In genomic region chr1:223018534-223018933, GRCh38 we compare ENCODE assay signal across 30 cellular contexts.
"Had no signal": no experiment of that assay in that cellular context is flagged by ENCODE, and none has a peak within 500 bp of the region (broad histone marks: within the 10 kb centered on the region; RNA-seq: fewer than 3 reads in every experiment).

No MANE protein-coding gene starts in this region.

- H3K27me3 Mint-ChIP-seq: dendritic cell treated with granulocyte-macrophage colony-stimulating factor and Interleukin-4, amounts not matched to agents 40 ng/mL and 50 ng/mL, for 4 days; naive thymus-derived CD4-positive, alpha-beta T cell; type B pancreatic cell had no signal

- H3K9me3 ChIP-seq: esophagus muscularis mucosa, gastroesophageal sphincter, heart right ventricle, neutrophil, right lobe of liver, thyroid gland had no signal

- H3K79me2 ChIP-seq: parathyroid adenoma had no signal

- H3K4me3 ChIP-seq: esophagus muscularis mucosa, gastroesophageal sphincter, heart right ventricle, lung, right lobe of liver, stomach, thyroid gland had no signal

- H3K4me1 ChIP-seq: foreskin keratinocyte, parathyroid adenoma, right lobe of liver had no signal

- H3K36me3 ChIP-seq: esophagus muscularis mucosa, gastroesophageal sphincter, heart right ventricle, neutrophil, right lobe of liver, stomach, thyroid gland had no signal

- H2AFZ ChIP-seq: parathyroid adenoma had no signal

- H3K9me3 Mint-ChIP-seq: dendritic cell treated with granulocyte-macrophage colony-stimulating factor and Interleukin-4, amounts not matched to agents 40 ng/mL and 50 ng/mL, for 4 days; immature natural killer cell; memory B cell; stimulated activated effector memory CD8-positive, alpha-beta T cell treated with anti-CD3 and anti-CD28 coated beads, Interleukin-12 subunit alpha, Interleukin-12 subunit beta, amount 100 ng/mL, for 72 hours had no signal

- H3K27ac ChIP-seq: esophagus muscularis mucosa, foreskin keratinocyte, gastroesophageal sphincter, neutrophil, parathyroid adenoma, right lobe of liver, stomach, thyroid gland had no signal

- H3K4me3 Mint-ChIP-seq: dendritic cell treated with granulocyte-macrophage colony-stimulating factor and Interleukin-4, amounts not matched to agents 40 ng/mL and 50 ng/mL, for 4 days; endodermal cell; immature natural killer cell; memory B cell; naive thymus-derived CD4-positive, alpha-beta T cell; nephron; stimulated activated effector memory CD8-positive, alpha-beta T cell treated with anti-CD3 and anti-CD28 coated beads, Interleukin-12 subunit alpha, Interleukin-12 subunit beta, amount 100 ng/mL, for 72 hours; type B pancreatic cell had no signal

- DNase-seq: effector CD8-positive, alpha-beta T cell; foreskin keratinocyte; heart right ventricle; hippocampal formation; immature natural killer cell; kidney glomerular epithelial cell; left colon; left ventricle myocardium superior; midbrain; naive thymus-derived CD4-positive, alpha-beta T cell; right lobe of liver; small intestine; stimulated activated CD4-positive, alpha-beta T cell treated with anti-CD3 and anti-CD28 coated beads, Interleukin-12 subunit alpha, Interleukin-12 subunit beta, amount 100 ng/mL, for 4 hours; stimulated activated CD4-positive, alpha-beta T cell treated with anti-CD3 and anti-CD28 coated beads, Interleukin-2, amount 100 ng/mL, for 24 hours; stimulated activated CD4-positive, alpha-beta T cell treated with anti-CD3 and anti-CD28 coated beads, Interleukin-4, amount 100 ng/mL, for 24 hours; stimulated activated naive CD4-positive, alpha-beta T cell treated with Interleukin-2 at 50 U/mL for 16 hours; stomach; thyroid gland had no signal

- H3K27ac Mint-ChIP-seq: dendritic cell treated with granulocyte-macrophage colony-stimulating factor and Interleukin-4, amounts not matched to agents 40 ng/mL and 50 ng/mL, for 4 days; immature natural killer cell; memory B cell; naive thymus-derived CD4-positive, alpha-beta T cell; progenitor cell of endocrine pancreas; stimulated activated effector memory CD8-positive, alpha-beta T cell treated with anti-CD3 and anti-CD28 coated beads, Interleukin-12 subunit alpha, Interleukin-12 subunit beta, amount 100 ng/mL, for 72 hours; type B pancreatic cell had no signal

- H3K4me1 Mint-ChIP-seq: immature natural killer cell; stimulated activated effector memory CD8-positive, alpha-beta T cell treated with anti-CD3 and anti-CD28 coated beads, Interleukin-12 subunit alpha, Interleukin-12 subunit beta, amount 100 ng/mL, for 72 hours had no signal

- H3K9ac ChIP-seq: parathyroid adenoma had no signal

- H3K27me3 ChIP-seq: esophagus muscularis mucosa, foreskin keratinocyte, gastroesophageal sphincter, heart right ventricle, right lobe of liver, stomach, thyroid gland had no signal

- H3K36me3 Mint-ChIP-seq: immature natural killer cell; memory B cell; naive thymus-derived CD4-positive, alpha-beta T cell; stimulated activated effector memory CD8-positive, alpha-beta T cell treated with anti-CD3 and anti-CD28 coated beads, Interleukin-12 subunit alpha, Interleukin-12 subunit beta, amount 100 ng/mL, for 72 hours had no signal

- ATAC-seq: foreskin keratinocyte; gastroesophageal sphincter; heart right ventricle; left colon; left ventricle myocardium superior; naive thymus-derived CD4-positive, alpha-beta T cell; right lobe of liver; stimulated activated effector memory CD8-positive, alpha-beta T cell treated with anti-CD3 and anti-CD28 coated beads, Interleukin-12 subunit alpha, Interleukin-12 subunit beta, amount 100 ng/mL, for 72 hours had no signal
